ENCODE assay signal across 8 cellular contexts in genomic region chr17:8288336-8289102, GRCh38. TPM values are rescaled to one million over a fixed set of nuclear protein-coding genes. Genes with fewer than 3 reads are reported as not detected.
DNase-seq lines count a peak whose midpoint lies in the region; ATAC-seq, FAIRE-seq and TF ChIP-seq lines count a peak whose summit lies in the region.

Gene RANGRF (plus strand): TSS chr17:8288670. CDS start chr17:8288789, 119 bp downstream.

- peak within 1 kb of the TSS; percentile 97 for H3K27ac Mint-ChIP-seq in CD8-positive, alpha-beta T cell

- TF ChIP-seq POLR2A in endothelial cell of umbilical vein (IDR thresholded peaks at IDR 0.05; ENCODE audit: low read depth, low read length): no peak

- peaks cover 39% of the 10 kb centered on the region for H3K4me1 Mint-ChIP-seq in CD8-positive, alpha-beta T cell (ENCODE audit: low read depth)

- H3F3A ChIP-seq in OCI-LY1 (ENCODE audit: insufficient read depth, low read length): no peaks in the 10 kb centered on the region

- peak within 1 kb of the TSS; percentile 97 for H3K4me3 Mint-ChIP-seq in CD8-positive, alpha-beta T cell

- peak; percentile 77 for FAIRE-seq in HTR-8/SVneo (lab: Jason Lieb, UNC)
- peak; percentile 93 for FAIRE-seq in endothelial cell of umbilical vein (lab: Jason Lieb, UNC)

- TF ChIP-seq CTCF in CD8-positive, alpha-beta T cell (IDR thresholded peaks at IDR 0.05): no peak
- TF ChIP-seq CTCF in OCI-LY1 (IDR thresholded peaks at IDR 0.05; ENCODE audit: low read length) (no peak), endothelial cell of umbilical vein (IDR thresholded peaks at IDR 0.05; ENCODE audit: extremely low read depth in 1 of 2, insufficient read depth in 1 of 2, low read depth in 1 of 2, low read length in 2 of 2) (no peak)

- dilution Hi-C loops in endothelial cell of umbilical vein (cut with MboI; ENCODE audit: extremely low pct_ligation_motif_present, low sequenced_read_pairs): no loop called here

- intact Hi-C loops in CD8-positive, alpha-beta T cell (cut with DNase I, micrococcal nuclease): loop anchor here (1.0 to 5.0 kb wide), 7 partner anchors 12 to 216 kb away; partner anchors contain the start of genes ALOXE3 (in 1 of the 2), BORCS6 (in 1 of the 2), CTC1 (in 1 of the 2) and KRABD2 (in 1 of the 2)
- intact Hi-C loops in endothelial cell of umbilical vein (cut with micrococcal nuclease): no loop called here

- no peaks in the 10 kb centered on the region for H4K20me1 ChIP-seq in OCI-LY1 (ENCODE audit: insufficient read depth, low read length)
- no peaks in the 10 kb centered on the region for H4K20me1 ChIP-seq in endothelial cell of umbilical vein (replicated peaks; ENCODE audit: control insufficient read depth, extremely low read depth, insufficient read depth, low read length)

- ATAC-seq in CD8-positive, alpha-beta T cell: peak; percentile 94
- peak; percentile 90 for ATAC-seq in GM19455 (IDR thresholded peaks at IDR 0.05; ENCODE audit: unreplicated experiment)

- no peaks in the 10 kb centered on the region for H3K9me2 ChIP-seq in OCI-LY1 (ENCODE audit: low read depth, low read length)

- peak within 1 kb of the TSS; percentile 22; the same call in 1 of the 2 replicates for H2AFZ ChIP-seq in OCI-LY1 (ENCODE audit: low read length)
- H2AFZ ChIP-seq in endothelial cell of umbilical vein (ENCODE audit: low read depth, low read length): peak within 1 kb of the TSS; percentile 91

- H3K27me3 Mint-ChIP-seq in CD8-positive, alpha-beta T cell (ENCODE audit: low read depth): no peaks in the 10 kb centered on the region

- H3K27ac ChIP-seq in CD8-positive, alpha-beta T cell (ENCODE audit: low read depth, low read length): peak within 1 kb of the TSS; percentile 77
- H3K27ac ChIP-seq in OCI-LY1 (ENCODE audit: low read depth, low read length, poor library complexity, severe bottlenecking) (peak within 1 kb of the TSS; percentile 51), endothelial cell of umbilical vein (ENCODE audit: insufficient read depth, low read depth, low read length) (peak within 1 kb of the TSS; percentile 63)

- H3K4me1 ChIP-seq in CD8-positive, alpha-beta T cell (ENCODE audit: insufficient read depth, low read length): peaks cover 17% of the 10 kb centered on the region
- peaks cover 42% of the 10 kb centered on the region for H3K4me1 ChIP-seq in OCI-LY1 (ENCODE audit: insufficient read depth, low read length, severe bottlenecking)
- H3K4me1 ChIP-seq in endothelial cell of umbilical vein (ENCODE audit: control insufficient read depth, extremely low read depth, insufficient read depth, low read length): peaks cover 15% of the 10 kb centered on the region

- CTCF ChIA-PET in CD8-positive, alpha-beta T cell (lab: Charles Lee): interaction anchor here (0.8 to 1.0 kb wide), 5 partner anchors 11 to 228 kb away, joined by 3 to 4 read pairs (median 3); no protein-coding TSS in a partner anchor
- CTCF ChIA-PET in endothelial cell of umbilical vein (lab: Charles Lee): interaction anchor here (0.7 to 1.7 kb wide), 4 partner anchors 11 to 38 kb away, joined by 3 to 10 read pairs (median 4); no protein-coding TSS in a partner anchor

- H3K79me2 ChIP-seq in OCI-LY1 (ENCODE audit: insufficient read depth, low read length) (no peaks in the 10 kb centered on the region), endothelial cell of umbilical vein (ENCODE audit: control insufficient read depth, insufficient read depth, low read length) (peaks cover 4% of the 10 kb centered on the region)

- H3K9me1 ChIP-seq in endothelial cell of umbilical vein (replicated peaks; ENCODE audit: control insufficient read depth, extremely low read depth, insufficient read depth, low read length): no peaks in the 10 kb centered on the region

- H3K4me3 ChIP-seq in CD8-positive, alpha-beta T cell (ENCODE audit: low read depth, low read length): peak within 1 kb of the TSS; percentile 73
- peak within 1 kb of the TSS; percentile 72 for H3K4me3 ChIP-seq in OCI-LY1 (ENCODE audit: low read depth, low read length, poor library complexity, severe bottlenecking)
- H3K4me3 ChIP-seq in endothelial cell of umbilical vein (replicated peaks in 1 of 3; ENCODE audit: insufficient read depth in 1 of 3, low read depth in 1 of 3, low read length in 3 of 3): peak within 1 kb of the TSS; percentile 71 to 75 (median 74)

- no peaks in the 10 kb centered on the region for H3K9me3 ChIP-seq in CD8-positive, alpha-beta T cell (ENCODE audit: low read length)
- H3K9me3 ChIP-seq in OCI-LY1 (ENCODE audit: low read length) (no peaks in the 10 kb centered on the region), endothelial cell of umbilical vein (replicated peaks; ENCODE audit: control insufficient read depth, insufficient read depth, low read length) (no peaks in the 10 kb centered on the region)

- peak; percentile 38 to 86 (median 78) for DNase-seq in CD8-positive, alpha-beta T cell
- DNase-seq in HTR-8/SVneo (ENCODE audit: insufficient read length, low spot score) (peak; percentile 96), activated T-cell treated with anti-CD3 and anti-CD28 coated beads for 1 hour (ENCODE audit: low read depth) (peak; percentile 74), endothelial cell of umbilical vein (ENCODE audit: low read depth, low spot score) (peak; percentile 82), middle frontal gyrus (ENCODE audit: extremely low spot score, low spot score) (peak; percentile 83)
- peak; percentile 65 for DNase-seq in stimulated activated CD8-positive, alpha-beta memory T cell treated with anti-CD3 and anti-CD28 coated beads, Interleukin-2, amount 100 ng/mL, for 1 hour (ENCODE audit: low read depth in 2 of 2)

- no peaks in the 10 kb centered on the region for H3K27me3 ChIP-seq in CD8-positive, alpha-beta T cell (ENCODE audit: insufficient read depth, low read length)
- H3K27me3 ChIP-seq in OCI-LY1 (ENCODE audit: insufficient read depth, low read length): no peaks in the 10 kb centered on the region
- H3K27me3 ChIP-seq in endothelial cell of umbilical vein (ENCODE audit: control insufficient read depth in 2 of 2, insufficient read depth in 2 of 2, low read length in 2 of 2): no peaks in the 10 kb centered on the region

- H3K9ac ChIP-seq in OCI-LY1 (ENCODE audit: low read length): peak within 1 kb of the TSS; percentile 85
- H3K9ac ChIP-seq in endothelial cell of umbilical vein (replicated peaks; ENCODE audit: extremely low read depth, insufficient read depth, low read length): peak within 1 kb of the TSS; percentile 80

- H3K4me2 ChIP-seq in OCI-LY1 (ENCODE audit: low read length): peak within 1 kb of the TSS; percentile 83
- peak within 1 kb of the TSS; percentile 53 for H3K4me2 ChIP-seq in endothelial cell of umbilical vein (ENCODE audit: insufficient read depth, low read length)

- H3K36me3 ChIP-seq in CD8-positive, alpha-beta T cell (ENCODE audit: insufficient read depth, low read length): no peaks in the 10 kb centered on the region
- H3K36me3 ChIP-seq in OCI-LY1 (ENCODE audit: insufficient read depth, low read length): no peaks in the 10 kb centered on the region
- H3K36me3 ChIP-seq in endothelial cell of umbilical vein (ENCODE audit: control insufficient read depth in 2 of 2, extremely low read depth in 1 of 2, insufficient read depth in 2 of 2, low read length in 2 of 2): no peaks in the 10 kb centered on the region

- no peaks in the 10 kb centered on the region for H3K9me3 Mint-ChIP-seq in CD8-positive, alpha-beta T cell

- POLR2A ChIA-PET in CD8-positive, alpha-beta T cell (lab: Charles Lee): interaction anchor here (0.5 to 1.4 kb wide), 8 partner anchors 10 to 406 kb away, joined by 3 to 8 read pairs (median 4); partner anchors contain the start of gene BORCS6
- POLR2A ChIA-PET in endothelial cell of umbilical vein (lab: Charles Lee): interaction anchor here (1.0 to 1.4 kb wide), 3 partner anchors 12 to 88 kb away, joined by 3 to 5 read pairs (median 3); partner anchors contain the start of genes CTC1 and KRABD2

- peaks cover 10% of the 10 kb centered on the region for H3K36me3 Mint-ChIP-seq in CD8-positive, alpha-beta T cell

- TSS peak; percentile 63 for BruUV-seq in endothelial cell of umbilical vein (replicated peaks; lab: Mats Ljungman, UMichigan)

TF ChIP-seq in endothelial cell of umbilical vein, 7 proteins besides CTCF, POLR2A, EP300 and RAD21:
- TF ChIP-seq FOS (IDR thresholded peaks at IDR 0.05; ENCODE audit: borderline replicate concordance, insufficient read depth, low read length) (no peak), POLR2AphosphoS5 (IDR thresholded peaks at IDR 0.05; ENCODE audit: insufficient read depth, low read depth, low read length) (peak; percentile 49), JUN (IDR thresholded peaks at IDR 0.05; ENCODE audit: borderline replicate concordance, insufficient read depth, insufficient read length, low read depth) (no peak), GATA2 (IDR thresholded peaks at IDR 0.05; ENCODE audit: insufficient read depth, insufficient read length, low read depth, low read length) (no peak), EZH2 (IDR thresholded peaks at IDR 0.05; ENCODE audit: borderline replicate concordance, low read depth, low read length, severe bottlenecking) (no peak), MAX (IDR thresholded peaks at IDR 0.05; ENCODE audit: insufficient read depth, insufficient read length) (peak; percentile 54), MYC (IDR thresholded peaks at IDR 0.05; ENCODE audit: low read depth, low read length) (no peak)

RNA-seq across cellular contexts. Expression of gene RANGRF, which starts in this region (rescaled TPM):
- total RNA-seq in CD8-positive, alpha-beta T cell: 10 to 100 TPM; 18.9 to 20.2 TPM
- total RNA-seq in endothelial cell of umbilical vein: 36.5 and 36.8 TPM in 2 replicates
- polyA plus RNA-seq in endothelial cell of umbilical vein: 52.7 and 52.9 TPM in 2 replicates
- 60.6 and 61.9 TPM in 2 replicates for polyA plus RNA-seq in endothelial cell of umbilical vein (2011; cell fraction: cytosol; rRNA removed)
- 40.6 and 41.6 TPM in 2 replicates for polyA plus RNA-seq in endothelial cell of umbilical vein (2011; cell fraction: nucleus; rRNA removed)
- polyA plus RNA-seq in endothelial cell of umbilical vein (2012): 51.5 and 53.4 TPM in 2 replicates
- 17.8 and 22.0 TPM in 2 replicates for polyA minus RNA-seq in endothelial cell of umbilical vein
- polyA minus RNA-seq in endothelial cell of umbilical vein (2011; cell fraction: cytosol; rRNA and poly(A)+ RNA removed): 26.3 TPM
- 5.3 and 8.4 TPM in 2 replicates for polyA minus RNA-seq in endothelial cell of umbilical vein (2011; cell fraction: nucleus; rRNA and poly(A)+ RNA removed)

Comparison
In these comparisons a context has a peak if more than half of its experiments do, and no peak if none do; other contexts are left out.
1. Peak in every context shown above with its lines: DNase-seq, ATAC-seq, H3K4me3 ChIP-seq and H3K27ac ChIP-seq.